In the genomic region with DNA sequence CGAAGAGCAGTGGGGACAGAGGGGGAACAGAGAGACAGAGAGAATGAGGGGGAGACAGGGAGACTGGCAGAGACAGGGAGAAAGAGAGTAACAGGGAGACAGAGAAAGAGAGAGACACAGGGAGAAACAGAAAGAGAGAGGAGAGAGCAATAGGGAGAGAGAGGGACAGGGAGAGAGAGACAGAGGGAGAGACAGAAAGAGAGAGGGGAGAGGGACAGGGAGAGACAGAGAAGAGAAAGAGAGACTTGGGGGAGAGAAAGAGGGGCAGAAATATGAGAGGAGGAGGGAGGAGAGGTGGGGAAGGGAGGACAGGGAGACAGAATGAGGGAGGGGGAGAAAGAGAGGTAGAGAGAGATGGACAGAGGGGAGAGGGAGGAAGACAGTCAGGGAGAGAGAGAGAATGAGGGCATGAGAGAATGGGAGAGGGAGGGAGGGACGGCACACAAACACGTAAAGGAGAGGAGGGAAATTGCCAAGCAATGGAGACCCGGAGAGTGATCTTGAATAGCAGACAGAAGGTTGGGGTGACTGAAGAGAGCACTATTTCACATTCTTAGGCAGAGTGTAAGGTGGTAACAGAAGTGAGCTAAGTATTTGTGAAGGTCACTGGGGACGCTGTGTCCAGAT, we compare ENCODE assay signal across 27 cellular contexts.
"Had no signal": no experiment of that assay in that cellular context is flagged by ENCODE, and none has a peak within 500 bp of the region (broad histone marks: within the 10 kb centered on the region; RNA-seq: fewer than 3 reads in every experiment).

No MANE protein-coding gene starts in this region.

- H3K27ac ChIP-seq: dorsolateral prefrontal cortex, heart left ventricle, parathyroid adenoma, psoas muscle, right lobe of liver, spleen, testis, tibial nerve, upper lobe of right lung, vagina had no signal

- H3K9ac ChIP-seq: parathyroid adenoma had no signal

- H3K27me3 ChIP-seq: right lobe of liver, testis, vagina had no signal

- H3K4me3 Mint-ChIP-seq: stimulated activated naive B cell treated with anti-CD40 and anti-IgM and Interleukin-4, amounts not matched to agents 10 μg/mL and 1 μg/mL and 100 μg/mL, for 72 hours; stimulated activated naive CD8-positive, alpha-beta T cell treated with anti-CD3 and anti-CD28 coated beads, Interleukin-15, amount 100 ng/mL, for 72 hours had no signal

- H3K4me1 Mint-ChIP-seq: stimulated activated naive CD8-positive, alpha-beta T cell treated with anti-CD3 and anti-CD28 coated beads, Interleukin-15, amount 100 ng/mL, for 72 hours had no signal

- H3K36me3 Mint-ChIP-seq: natural killer cell treated with Interleukin-12 subunit alpha and Interleukin-12 subunit beta and Interleukin-15 and Interleukin-18, amount 100 ng/mL, for 72 hours; stimulated activated naive B cell treated with anti-CD40 and anti-IgM and Interleukin-4, amounts not matched to agents 10 μg/mL and 1 μg/mL and 100 μg/mL, for 72 hours had no signal

- H3K9me3 ChIP-seq: heart left ventricle, psoas muscle, right lobe of liver, spleen, testis, tibial nerve, upper lobe of right lung, vagina had no signal

- H2AFZ ChIP-seq: parathyroid adenoma had no signal

- H3K4me1 ChIP-seq: heart left ventricle, parathyroid adenoma, psoas muscle, right lobe of liver, spleen, testis, tibial nerve, upper lobe of right lung, vagina had no signal

- H3K36me3 ChIP-seq: heart left ventricle, right lobe of liver, spleen, tibial nerve, upper lobe of right lung, vagina had no signal

- FAIRE-seq: endometrium, frontal cortex had no signal

- H3K27ac Mint-ChIP-seq: natural killer cell treated with Interleukin-12 subunit alpha and Interleukin-12 subunit beta and Interleukin-15 and Interleukin-18, amount 100 ng/mL, for 72 hours; stimulated activated naive B cell treated with anti-CD40 and anti-IgM and Interleukin-4, amounts not matched to agents 10 μg/mL and 1 μg/mL and 100 μg/mL, for 72 hours had no signal

- ATAC-seq: esophagus mucosa; heart left ventricle; left ventricle myocardium superior; natural killer cell treated with Interleukin-12 subunit alpha and Interleukin-12 subunit beta and Interleukin-15 and Interleukin-18, amount 100 ng/mL, for 72 hours; psoas muscle; right lobe of liver; stimulated activated naive B cell treated with anti-CD40 and anti-IgM and Interleukin-4, amounts not matched to agents 10 μg/mL and 1 μg/mL and 100 μg/mL, for 72 hours; stimulated activated naive CD8-positive, alpha-beta T cell treated with anti-CD3 and anti-CD28 coated beads, Interleukin-15, amount 100 ng/mL, for 72 hours had no signal

- H3K9me3 Mint-ChIP-seq: natural killer cell treated with Interleukin-12 subunit alpha and Interleukin-12 subunit beta and Interleukin-15 and Interleukin-18, amount 100 ng/mL, for 72 hours; stimulated activated naive B cell treated with anti-CD40 and anti-IgM and Interleukin-4, amounts not matched to agents 10 μg/mL and 1 μg/mL and 100 μg/mL, for 72 hours; stimulated activated naive CD8-positive, alpha-beta T cell treated with anti-CD3 and anti-CD28 coated beads, Interleukin-15, amount 100 ng/mL, for 72 hours had no signal

- H3K4me3 ChIP-seq: dorsolateral prefrontal cortex, heart left ventricle, lung, psoas muscle, right lobe of liver, spleen, testis, tibial nerve, upper lobe of right lung, vagina had no signal

- DNase-seq: dorsolateral prefrontal cortex; effector CD8-positive, alpha-beta T cell; heart left ventricle; hippocampal formation; left colon; left ventricle myocardium superior; mesenchymal stem cell; midbrain; psoas muscle; retina; right lobe of liver; spleen; stimulated activated CD4-positive, alpha-beta T cell treated with anti-CD3 and anti-CD28 coated beads, Interleukin-15, amount 100 ng/mL, for 24 hours; stimulated activated CD4-positive, alpha-beta T cell treated with anti-CD3 and anti-CD28 coated beads, Interleukin-1b, Interleukin-23, amount 100 ng/mL, for 48 hours; stimulated activated CD4-positive, alpha-beta T cell treated with anti-CD3 and anti-CD28 coated beads, Interleukin-4, amount 100 ng/mL, for 24 hours; stimulated activated naive B cell treated with anti-CD40 and anti-IgM and Interleukin-4, amounts not matched to agents 10 μg/mL and 1 μg/mL and 100 μg/mL, for 72 hours; stimulated activated naive CD8-positive, alpha-beta T cell treated with anti-CD3 and anti-CD28 coated beads, Interleukin-15, amount 100 ng/mL, for 72 hours; testis; upper lobe of right lung had no signal
